ENCODE assay signal across 8 cellular contexts in genomic region chr19:3699071-3699740, GRCh38. TPM values are rescaled to one million over a fixed set of nuclear protein-coding genes. Genes with fewer than 3 reads are reported as not detected.
DNase-seq lines count a peak whose midpoint lies in the region; ATAC-seq, FAIRE-seq and TF ChIP-seq lines count a peak whose summit lies in the region.

No MANE protein-coding gene starts in this region.

- 2 to 5% methylated on average over 24 to 31 of the region's 31 CpGs for WGBS in pancreas, 2 donors

- peak overlapping the region; percentile 84 to 85 for H3K27ac Mint-ChIP-seq in activated naive CD4-positive, alpha-beta T cell treated with anti-CD3 and anti-CD28 coated beads, Interleukin-2, amount 50 U/mL, for 72 hours

- peak overlapping the region in 3 of 4 donors; percentile 17 to 34 (median 26) for H3K27ac ChIP-seq in pancreas

- H3K4me1 ChIP-seq in pancreas, result no peaks in the 10 kb centered on the region

- H3K36me3 Mint-ChIP-seq in activated naive CD4-positive, alpha-beta T cell treated with anti-CD3 and anti-CD28 coated beads, Interleukin-2, amount 50 U/mL, for 72 hours, result no peaks in the 10 kb centered on the region

- no peak for TF ChIP-seq CTCF in pancreas (IDR thresholded peaks at IDR 0.05)

- no peak for FAIRE-seq in pancreas (lab: Jason Lieb, UNC)

- H3K9me3 ChIP-seq in pancreas, result no peaks in the 10 kb centered on the region

- no peak for TF ChIP-seq POLR2A in GM18505 (IDR thresholded peaks at IDR 0.05; ENCODE audit: borderline replicate concordance, extremely low read depth, insufficient read depth, insufficient read length)

- ATAC-seq in activated naive CD4-positive, alpha-beta T cell treated with anti-CD3 and anti-CD28 coated beads, Interleukin-2, amount 50 U/mL, for 72 hours, result peak; percentile 11 to 13
- peak; percentile 46 for ATAC-seq in Right ventricle myocardium superior (ENCODE audit: poor library complexity)
- peak; percentile 33 to 59 (median 49) for ATAC-seq in pancreas
- ATAC-seq in GM18505 (IDR thresholded peaks at IDR 0.05; ENCODE audit: unreplicated experiment), result no peak

- intact Hi-C loops in Right ventricle myocardium superior (cut with DNase I) (no loop called here), pancreas (cut with DNase I) (no loop called here)

- H3K4me3 ChIP-seq in pancreas, result peak overlapping the region; percentile 48 to 90 (median 87)

- no peaks in the 10 kb centered on the region for H3K27me3 ChIP-seq in pancreas

- H3K9me3 Mint-ChIP-seq in activated naive CD4-positive, alpha-beta T cell treated with anti-CD3 and anti-CD28 coated beads, Interleukin-2, amount 50 U/mL, for 72 hours, result no peaks in the 10 kb centered on the region

- no peaks in the 10 kb centered on the region for H3K36me3 ChIP-seq in pancreas

- DNase-seq in ELR (ENCODE audit: low read depth), result peak; percentile 63
- DNase-seq in LHCN-M2 (ENCODE audit: low read depth), result peak; percentile 55
- DNase-seq in activated naive CD4-positive, alpha-beta T cell treated with anti-CD3 and anti-CD28 coated beads, Interleukin-2, amount 50 U/mL, for 72 hours (ENCODE audit: low spot score in 2 of 2), result no peak
- peak; percentile 72 for DNase-seq in Right ventricle myocardium superior
- peak in 5 of 6 donors; percentile 30 to 83 (median 46) for DNase-seq in pancreas
- DNase-seq in HuH-7 (ENCODE audit: low spot score), result no peak
- no peak for DNase-seq in DMS79 (lab: John Stamatoyannopoulos, UW)

RNA-seq across cellular contexts. Expression of gene PIP5K1C, which starts 1.1 kb away (rescaled TPM):
- total RNA-seq in LHCN-M2 (2014; rRNA removed) (26.4 and 29.0 TPM in 2 replicates), Right ventricle myocardium superior (31.6 TPM), pancreas (10 to 100 TPM; 12.9 to 21.4 (median 14.9) TPM)
- polyA plus RNA-seq in LHCN-M2 (2012), result 25.1 TPM
- total RNA-seq in activated naive CD4-positive, alpha-beta T cell treated with anti-CD3 and anti-CD28 coated beads, Interleukin-2, amount 50 U/mL, for 72 hours, result 10 to 100 TPM; 11.5 to 13.5 TPM
- polyA plus RNA-seq in pancreas, result 10 to 100 TPM; 14.1 to 24.8 TPM

RNA-seq across cellular contexts. Expression of gene TJP3, which starts 9.0 kb away (rescaled TPM):
- not detected in 2 replicates for total RNA-seq in LHCN-M2 (2014; rRNA removed)
- polyA plus RNA-seq in LHCN-M2 (2012), result not detected
- total RNA-seq in activated naive CD4-positive, alpha-beta T cell treated with anti-CD3 and anti-CD28 coated beads, Interleukin-2, amount 50 U/mL, for 72 hours, result 1 to 10 TPM; 2.6 to 6.3 TPM
- total RNA-seq in Right ventricle myocardium superior, result not detected
- total RNA-seq in pancreas, result 10 to 100 TPM in 5 of 6 donors, 1 to 10 TPM in 1; 9.2 to 23.7 (median 15.1) TPM
- 10 to 100 TPM; 26.2 to 36.0 TPM for polyA plus RNA-seq in pancreas

Comparison
In these comparisons a context has a peak if more than half of its experiments do, and no peak if none do; other contexts are left out.
1. DNase-seq: peak in ELR (single experiment), LHCN-M2 (single experiment), Right ventricle myocardium superior (single experiment) and pancreas (5 of 6); none in activated naive CD4-positive, alpha-beta T cell treated with anti-CD3 and anti-CD28 coated beads, Interleukin-2, amount 50 U/mL, for 72 hours (0 of 2), HuH-7 (single experiment) and DMS79 (single experiment).